In genomic region chr1:31065310-31066217, GRCh38 we compare ENCODE assay signal across 8 cellular contexts. TPM values are rescaled to one million over a fixed set of nuclear protein-coding genes. Genes with fewer than 3 reads are reported as not detected.
DNase-seq lines count a peak whose midpoint lies in the region; ATAC-seq and TF ChIP-seq lines count a peak whose summit lies in the region.

Gene PUM1 (minus strand): TSS chr1:31065717. CDS start chr1:31059566, 6,151 bp downstream.

- no peaks in the 10 kb centered on the region for H3K9me2 ChIP-seq in PC-3 (replicated peaks; ENCODE audit: low read length)

- CTCF ChIA-PET in PC-3 (lab: Charles Lee) = no interaction called here

- H3K79me2 ChIP-seq in PC-3 (ENCODE audit: low read length) = peaks cover 50% of the 10 kb centered on the region

- DNase-seq in DMS153 (lab: John Stamatoyannopoulos, UW) = peak; percentile 100
- DNase-seq in PC-3 = peak; percentile 98
- peak; percentile 98 for DNase-seq in activated T-cell treated with anti-CD3 and anti-CD28 coated beads, Interleukin-2, amount 50 U/mL, for 1 hour
- DNase-seq in erythroblast (lab: John Stamatoyannopoulos, UW) = peak; percentile 97
- peak; percentile 95 to 96 for DNase-seq in stimulated activated CD8-positive, alpha-beta memory T cell treated with anti-CD3 and anti-CD28 coated beads, Interleukin-7, amount 100 ng/mL, for 1 hour (ENCODE audit: low read depth in 2 of 2)

- peaks cover 36% of the 10 kb centered on the region for H4K20me1 ChIP-seq in PC-3 (ENCODE audit: low read length)

- H3K9ac ChIP-seq in PC-3 (ENCODE audit: low read length) = peak within 1 kb of the TSS; percentile 97
- H3K9ac ChIP-seq in mucosa of stomach (ENCODE audit: low read length) = peak within 1 kb of the TSS; percentile 100

- no peak; the same call in 1 of the 2 replicates for TF ChIP-seq EP300 in Ishikawa (IDR thresholded peaks at IDR 0.05; ENCODE audit: borderline replicate concordance)

- peaks cover 18% of the 10 kb centered on the region for H3K4me1 ChIP-seq in PC-3 (ENCODE audit: insufficient read depth, low read length)
- H3K4me1 ChIP-seq in mucosa of stomach (ENCODE audit: control insufficient read depth, insufficient read depth, low read length) = peaks cover 11% of the 10 kb centered on the region

- H3K27me3 ChIP-seq in PC-3 (ENCODE audit: low read length) (no peaks in the 10 kb centered on the region), mucosa of stomach (ENCODE audit: control insufficient read depth, insufficient read depth, low read length) (no peaks in the 10 kb centered on the region)

- TF ChIP-seq POLR2A in erythroblast (IDR thresholded peaks at IDR 0.05; ENCODE audit: low read length) = peak; percentile 94

- peak within 1 kb of the TSS; percentile 75 for H3K27ac ChIP-seq in PC-3 (ENCODE audit: low read length)

- 0 out of 2 replicates have a peak, but pooled peaks have one; percentile 3 for TF ChIP-seq RAD21 in Ishikawa (IDR thresholded peaks at IDR 0.05; ENCODE audit: low read depth)

- H3K36me3 ChIP-seq in PC-3 (ENCODE audit: low read depth, low read length) (peaks cover 5% of the 10 kb centered on the region; the same call in 1 of the 2 replicates), mucosa of stomach (ENCODE audit: control insufficient read depth, insufficient read depth, low read length) (no peaks in the 10 kb centered on the region)

- H3K4me2 ChIP-seq in PC-3 (ENCODE audit: low read length) = peak within 1 kb of the TSS; percentile 81

- no peak for TF ChIP-seq CTCF in PC-3 (conservative IDR thresholded peaks at IDR 0.05; ENCODE audit: low read depth, low read length)

- H3K9me3 ChIP-seq in PC-3 (ENCODE audit: low read length) (no peaks in the 10 kb centered on the region), mucosa of stomach (ENCODE audit: control insufficient read depth, low read length) (no peaks in the 10 kb centered on the region)

- intact Hi-C loops in PC-3 (cut with micrococcal nuclease) = loop anchor here (1.0 kb wide), 1 partner anchor 89 kb away; no protein-coding TSS in a partner anchor

- POLR2A ChIA-PET in PC-3 (lab: Charles Lee; ENCODE audit: unreplicated experiment) = interaction anchor here (0.6 to 0.7 kb wide), 2 partner anchors 35 to 1292 kb away, joined by 3 to 4 read pairs; no protein-coding TSS in a partner anchor

- ATAC-seq in GM21576 (IDR thresholded peaks at IDR 0.05; ENCODE audit: unreplicated experiment) (peak; percentile 84), PC-3 (peak; percentile 94)

- TSS peak; percentile 71 for BruUV-seq in PC-3 (replicated peaks; lab: Mats Ljungman, UMichigan)

- peak within 1 kb of the TSS; percentile 97 for H2AFZ ChIP-seq in PC-3 (ENCODE audit: low read length)

- H3F3A ChIP-seq in PC-3 (ENCODE audit: low read length, unreplicated experiment) = no peaks in the 10 kb centered on the region

- peak within 1 kb of the TSS; percentile 89 for H3K4me3 ChIP-seq in PC-3 (ENCODE audit: low read length)
- peak within 1 kb of the TSS; percentile 99 for H3K4me3 ChIP-seq in mucosa of stomach (ENCODE audit: low read length)

TF ChIP-seq in Ishikawa, 13 proteins besides CTCF, POLR2A, EP300 and RAD21:
- TF ChIP-seq USF1 (IDR thresholded peaks at IDR 0.05) = no peak; the same call in 1 of the 2 replicates
- 0 out of 2 replicates have a peak, but pooled peaks have one; percentile 24 for TF ChIP-seq ZBTB7A (IDR thresholded peaks at IDR 0.05; ENCODE audit: low read depth)
- peak; percentile 88 for TF ChIP-seq MAX (IDR thresholded peaks at IDR 0.05)
- TF ChIP-seq REST (IDR thresholded peaks at IDR 0.05; ENCODE audit: low read depth) = no peak
- TF ChIP-seq TEAD4 (IDR thresholded peaks at IDR 0.05) = peak; percentile 10
- TF ChIP-seq FOXM1 (IDR thresholded peaks at IDR 0.05; ENCODE audit: borderline replicate concordance, low read depth) = 0 out of 2 replicates have a peak, but pooled peaks have one; percentile 12
- no peak for TF ChIP-seq NFIC (IDR thresholded peaks at IDR 0.05)
- peak; percentile 96 for TF ChIP-seq YY1 (IDR thresholded peaks at IDR 0.05; ENCODE audit: low read depth)
- no peak for TF ChIP-seq EGR1 (IDR thresholded peaks at IDR 0.05)
- no peak for TF ChIP-seq CREB1 (IDR thresholded peaks at IDR 0.05; ENCODE audit: low read depth)
- peak; percentile 93 for TF ChIP-seq TAF1 (IDR thresholded peaks at IDR 0.05; ENCODE audit: low read depth)
- no peak for TF ChIP-seq CEBPB (IDR thresholded peaks at IDR 0.05)
- peak; percentile 47; the same call in 1 of the 2 replicates for TF ChIP-seq TCF12 (IDR thresholded peaks at IDR 0.05; ENCODE audit: low read depth)

RNA-seq across cellular contexts. Expression of gene PUM1, which starts in this region (rescaled TPM):
- total RNA-seq in PC-3 (2014; rRNA removed) = 43.3 and 50.7 TPM in 2 replicates

Comparison
In these comparisons a context has a peak if more than half of its experiments do, and no peak if none do; other contexts are left out.
1. Peak in every context shown above with its lines: DNase-seq, ATAC-seq, H3K4me3 ChIP-seq and H3K27ac ChIP-seq.